11 cellular contexts compared by ENCODE assay signal in genomic region chr12:31962076-31962475, GRCh38. TPM values are rescaled to one million over a fixed set of nuclear protein-coding genes. Genes with fewer than 3 reads are reported as not detected.
DNase-seq lines count a peak whose midpoint lies in the region; ATAC-seq and TF ChIP-seq lines count a peak whose summit lies in the region.
"Had no signal": no experiment of that assay in that cellular context is flagged by ENCODE, and none has a peak within 500 bp of the region (broad histone marks: within the 10 kb centered on the region; RNA-seq: fewer than 3 reads in every experiment).

No MANE protein-coding gene starts in this region.

- no peak for TF ChIP-seq CTCF in activated CD8-positive, alpha-beta T cell treated with anti-CD3 and anti-CD28 coated beads for 36 hours (IDR thresholded peaks at IDR 0.05)

- peak overlapping the region; percentile 87 for H3K27ac Mint-ChIP-seq in activated T-cell treated with anti-CD3 and anti-CD28 coated beads, Interleukin-2, amount 50 U/mL, for 72 hours
- peak overlapping the region; percentile 97 for H3K27ac Mint-ChIP-seq in activated CD8-positive, alpha-beta T cell treated with anti-CD3 and anti-CD28 coated beads for 36 hours
- peak overlapping the region; percentile 84 to 92 for H3K27ac Mint-ChIP-seq in stimulated activated naive CD8-positive, alpha-beta T cell treated with anti-CD3 and anti-CD28 coated beads, Interleukin-15, amount 100 ng/mL, for 72 hours

- POLR2A ChIA-PET in activated CD8-positive, alpha-beta T cell treated with anti-CD3 and anti-CD28 coated beads for 36 hours (lab: Charles Lee), result interaction anchor here (0.7 to 1.5 kb wide), 5 partner anchors 11 to 144 kb away, joined by 3 to 4 read pairs (median 3); no protein-coding TSS in a partner anchor

- H3K4me3 Mint-ChIP-seq in activated T-cell treated with anti-CD3 and anti-CD28 coated beads, Interleukin-2, amount 50 U/mL, for 72 hours, result peak overlapping the region; percentile 91 to 99
- peak overlapping the region; percentile 83 for H3K4me3 Mint-ChIP-seq in activated CD8-positive, alpha-beta T cell treated with anti-CD3 and anti-CD28 coated beads for 36 hours
- H3K4me3 Mint-ChIP-seq in stimulated activated naive CD8-positive, alpha-beta T cell treated with anti-CD3 and anti-CD28 coated beads, Interleukin-15, amount 100 ng/mL, for 72 hours, result peak overlapping the region; percentile 92 to 95

- CTCF ChIA-PET in activated CD8-positive, alpha-beta T cell treated with anti-CD3 and anti-CD28 coated beads for 36 hours (lab: Charles Lee), result interaction anchor here (2.1 to 3.8 kb wide), 2 partner anchors 280 to 309 kb away, joined by 12 to 17 read pairs; no protein-coding TSS in a partner anchor

- no peak for ATAC-seq in activated T-cell treated with anti-CD3 and anti-CD28 coated beads, Interleukin-2, amount 50 U/mL, for 72 hours (replicated peaks in 1 of 2)
- ATAC-seq in activated CD8-positive, alpha-beta T cell treated with anti-CD3 and anti-CD28 coated beads for 36 hours, result no peak
- ATAC-seq in stimulated activated naive CD8-positive, alpha-beta T cell treated with anti-CD3 and anti-CD28 coated beads, Interleukin-15, amount 100 ng/mL, for 72 hours, result no peak
- no peak for ATAC-seq in HG03045 (IDR thresholded peaks at IDR 0.05; ENCODE audit: unreplicated experiment)

- H3K4me1 Mint-ChIP-seq in activated T-cell treated with anti-CD3 and anti-CD28 coated beads, Interleukin-2, amount 50 U/mL, for 72 hours (ENCODE audit: low read depth), result peaks cover 82% of the 10 kb centered on the region
- peaks cover 64% of the 10 kb centered on the region for H3K4me1 Mint-ChIP-seq in activated CD8-positive, alpha-beta T cell treated with anti-CD3 and anti-CD28 coated beads for 36 hours (ENCODE audit: low read depth)
- H3K4me1 Mint-ChIP-seq in stimulated activated naive CD8-positive, alpha-beta T cell treated with anti-CD3 and anti-CD28 coated beads, Interleukin-15, amount 100 ng/mL, for 72 hours, result peaks cover 77% of the 10 kb centered on the region

- H3K36me3 Mint-ChIP-seq in activated T-cell treated with anti-CD3 and anti-CD28 coated beads, Interleukin-2, amount 50 U/mL, for 72 hours (ENCODE audit: insufficient read depth in 2 of 2), result peaks cover 30 to 54% of the 10 kb centered on the region in 2 donors
- H3K36me3 Mint-ChIP-seq in activated CD8-positive, alpha-beta T cell treated with anti-CD3 and anti-CD28 coated beads for 36 hours (ENCODE audit: low read depth), result peaks cover 69% of the 10 kb centered on the region

- intact Hi-C loops in activated CD8-positive, alpha-beta T cell treated with anti-CD3 and anti-CD28 coated beads for 36 hours (cut with micrococcal nuclease), result loop anchor here (5.0 to 10.0 kb wide), 4 partner anchors 235 to 637 kb away; partner anchors contain the start of genes AMN1, ETFBKMT and SINHCAF

- H3K27me3 Mint-ChIP-seq in activated T-cell treated with anti-CD3 and anti-CD28 coated beads, Interleukin-2, amount 50 U/mL, for 72 hours (ENCODE audit: low read depth), result no peaks in the 10 kb centered on the region
- no peaks in the 10 kb centered on the region for H3K27me3 Mint-ChIP-seq in activated CD8-positive, alpha-beta T cell treated with anti-CD3 and anti-CD28 coated beads for 36 hours
- H3K27me3 Mint-ChIP-seq in stimulated activated naive CD8-positive, alpha-beta T cell treated with anti-CD3 and anti-CD28 coated beads, Interleukin-15, amount 100 ng/mL, for 72 hours, result no peaks in the 10 kb centered on the region

- H3K9me3 Mint-ChIP-seq in activated T-cell treated with anti-CD3 and anti-CD28 coated beads, Interleukin-2, amount 50 U/mL, for 72 hours, result peaks cover 1 to 8% of the 10 kb centered on the region in 2 donors
- peaks cover 11% of the 10 kb centered on the region for H3K9me3 Mint-ChIP-seq in activated CD8-positive, alpha-beta T cell treated with anti-CD3 and anti-CD28 coated beads for 36 hours
- H3K9me3 Mint-ChIP-seq in stimulated activated naive CD8-positive, alpha-beta T cell treated with anti-CD3 and anti-CD28 coated beads, Interleukin-15, amount 100 ng/mL, for 72 hours, result peaks cover 5 to 6% of the 10 kb centered on the region in 2 donors

- no peak for DNase-seq in activated T-cell treated with anti-CD3 and anti-CD28 coated beads, Interleukin-2, amount 50 U/mL, for 72 hours
- no peak for DNase-seq in activated T-cell treated with anti-CD3 and anti-CD28 coated beads, Interleukin-2, amount 50 U/mL, for 1 hour
- peak; percentile 34 for DNase-seq in activated CD8-positive, alpha-beta T cell treated with anti-CD3 and anti-CD28 coated beads for 36 hours
- DNase-seq in kidney glomerular epithelial cell (lab: John Stamatoyannopoulos, UW), result peak; percentile 41
- no peak for DNase-seq in stimulated activated naive CD8-positive, alpha-beta T cell treated with anti-CD3 and anti-CD28 coated beads, Interleukin-15, amount 100 ng/mL, for 72 hours
- DNase-seq in activated CD4-positive, CD25-positive, alpha-beta regulatory T cell (lab: John Stamatoyannopoulos, UW), result no peak
- DNase-seq in stimulated activated CD4-positive, alpha-beta T cell treated with anti-CD3 and anti-CD28 coated beads, Interleukin-15, amount 100 ng/mL, for 24 hours, result no peak
- DNase-seq: activated effector memory CD4-positive, alpha-beta T cell treated with Interleukin-2 at 50 U/mL for 16 hours; NCI-H1105; T-helper 9 cell had no signal

RNA-seq across cellular contexts. Expression of gene RESF1, which starts 2.9 kb away (rescaled TPM):
- 100 to 1,000 TPM; 112 to 133 TPM for total RNA-seq in activated T-cell treated with anti-CD3 and anti-CD28 coated beads, Interleukin-2, amount 50 U/mL, for 72 hours
- total RNA-seq in activated CD8-positive, alpha-beta T cell treated with anti-CD3 and anti-CD28 coated beads for 36 hours, result 10 to 100 TPM; 70.8 to 83.3 TPM

Comparison
In these comparisons a context has a peak if more than half of its experiments do, and no peak if none do; other contexts are left out.
1. DNase-seq: peak in activated CD8-positive, alpha-beta T cell treated with anti-CD3 and anti-CD28 coated beads for 36 hours (single experiment) and kidney glomerular epithelial cell (single experiment); none in activated T-cell treated with anti-CD3 and anti-CD28 coated beads, Interleukin-2, amount 50 U/mL, for 72 hours (0 of 2), activated T-cell treated with anti-CD3 and anti-CD28 coated beads, Interleukin-2, amount 50 U/mL, for 1 hour (single experiment), stimulated activated naive CD8-positive, alpha-beta T cell treated with anti-CD3 and anti-CD28 coated beads, Interleukin-15, amount 100 ng/mL, for 72 hours (0 of 2), activated CD4-positive, CD25-positive, alpha-beta regulatory T cell (0 of 4) and stimulated activated CD4-positive, alpha-beta T cell treated with anti-CD3 and anti-CD28 coated beads, Interleukin-15, amount 100 ng/mL, for 24 hours (single experiment).
2. Peak in every context shown above with its lines, with median percentiles within 50 percentile points of each other: H3K27ac Mint-ChIP-seq and H3K4me3 Mint-ChIP-seq.